In the genomic region with DNA sequence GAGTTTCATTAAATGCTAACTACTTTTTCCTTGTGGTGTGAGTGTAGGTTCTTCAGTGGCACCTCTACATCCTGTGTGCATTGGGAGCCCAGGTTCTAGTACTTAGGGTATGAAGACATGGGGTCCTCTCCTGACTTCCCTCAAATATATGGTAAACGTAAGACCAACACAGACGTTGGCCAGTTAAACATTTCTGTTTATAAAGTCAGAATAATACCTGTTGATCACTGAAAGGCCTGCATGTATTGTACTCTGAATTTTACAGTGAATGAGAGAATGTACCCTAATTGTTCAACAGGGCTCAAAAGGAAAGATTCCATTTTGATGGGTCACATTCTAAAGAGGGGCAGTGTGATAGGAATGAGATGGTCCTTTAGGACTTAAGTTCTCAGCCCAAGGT, we compare ENCODE assay signal across 13 cellular contexts. TPM values are rescaled to one million over a fixed set of nuclear protein-coding genes. Genes with fewer than 3 reads are reported as not detected.
DNase-seq lines count a peak whose midpoint lies in the region; ATAC-seq, FAIRE-seq and TF ChIP-seq lines count a peak whose summit lies in the region.
"Had no signal": no experiment of that assay in that cellular context is flagged by ENCODE, and none has a peak within 500 bp of the region (broad histone marks: within the 10 kb centered on the region; RNA-seq: fewer than 3 reads in every experiment).

No MANE protein-coding gene starts in this region.

- peaks cover 22% of the 10 kb centered on the region; the same call in 1 of the 2 replicates for H3F3A ChIP-seq in OCI-LY1 (ENCODE audit: insufficient read depth, low read length)

- in situ Hi-C loops in HepG2 (cut with HindIII; ENCODE audit: extremely low pct_ligation_motif_present, low pct_unique_long_range_greater_than_20kb) = loop anchor here (25.0 kb wide), 1 partner anchor 276 kb away; a partner anchor contains a TSS
- in situ Hi-C loops in GM12878 (cut with MboI) = no loop called here

- H3K9ac ChIP-seq in HepG2 (ENCODE audit: insufficient read depth, low read depth, low read length) (no peak overlapping the region), OCI-LY1 (ENCODE audit: low read length) (no peak overlapping the region; the same call in 1 of the 2 replicates), GM12878 (ENCODE audit: control insufficient read depth, insufficient read depth, low read length) (peak overlapping the region; percentile 100; the same call in 1 of the 2 replicates)

- TF ChIP-seq POLR2A in HepG2 (IDR thresholded peaks at IDR 0.05; ENCODE audit: insufficient read depth in 1 of 2, low read depth in 2 of 2, low read length in 2 of 2) (no peak; a peak in 1 of 4 replicates), right lobe of liver (IDR thresholded peaks at IDR 0.05) (no peak), GM12878 (IDR thresholded peaks at IDR 0.05; ENCODE audit: low read depth, low read length) (no peak)

- no TSS peak for BruUV-seq in HepG2 (replicated peaks; lab: Mats Ljungman, UMichigan)
- BruUV-seq in GM12878 (replicated peaks; lab: Mats Ljungman, UMichigan) = no TSS peak

- CTCF ChIA-PET in HepG2 (lab: Yijun Ruan, JAX; ENCODE audit: low intra/inter-chr PET ratio, low total read pairs) (no interaction called here), GM12878 (lab: Yijun Ruan, JAX) (interaction anchor here (1.6 kb wide), 1 partner anchor 273 kb away, joined by 7 read pairs; no protein-coding TSS in a partner anchor)

- H2AFZ ChIP-seq in HepG2 (ENCODE audit: low read length) (no peak overlapping the region), OCI-LY1 (ENCODE audit: low read length) (no peak overlapping the region), GM12878 (ENCODE audit: control insufficient read depth, low read depth, low read length) (no peak overlapping the region)

- SMC1A ChIA-PET in GM12878 (lab: Charles Lee; ENCODE audit: uncharacterized antibody, unreplicated experiment) = no interaction called here

- no peak for TF ChIP-seq EP300 in HepG2 (IDR thresholded peaks at IDR 0.05; ENCODE audit: low read depth in 2 of 2, low read length in 2 of 2)
- no peak for TF ChIP-seq EP300 in HepG2 (CRISPR knock-in tag; IDR thresholded peaks at IDR 0.05; ENCODE audit: borderline replicate concordance)
- no peak for TF ChIP-seq EP300 in GM12878 (IDR thresholded peaks at IDR 0.05; ENCODE audit: borderline replicate concordance in 1 of 2, control insufficient read depth in 1 of 2, low read depth in 2 of 2, low read length in 2 of 2)

- no peak overlapping the region for H3K4me3 ChIP-seq in HepG2 (replicated peaks in 1 of 3; ENCODE audit: insufficient read depth in 1 of 3, low read depth in 2 of 3, low read length in 3 of 3)
- H3K4me3 ChIP-seq in right lobe of liver = no peak overlapping the region
- H3K4me3 ChIP-seq in OCI-LY1 (ENCODE audit: low read depth, low read length, poor library complexity, severe bottlenecking) = no peak overlapping the region
- peak overlapping the region; percentile 88 for H3K4me3 ChIP-seq in GM12878
- no peak overlapping the region for H3K4me3 ChIP-seq in effector memory CD4-positive, alpha-beta T cell (ENCODE audit: insufficient read depth, low read depth, low read length, poor library complexity, severe bottlenecking)
- H3K4me3 ChIP-seq: vagina had no signal

- H3K4me1 ChIP-seq in HepG2 (ENCODE audit: insufficient read depth, low read length) = peaks cover 69% of the 10 kb centered on the region
- peaks cover 0 to 35% (median 16%) of the 10 kb centered on the region in 4 donors for H3K4me1 ChIP-seq in right lobe of liver
- H3K4me1 ChIP-seq in OCI-LY1 (ENCODE audit: insufficient read depth, low read length, severe bottlenecking) = peaks cover 65% of the 10 kb centered on the region
- H3K4me1 ChIP-seq in GM12878 (ENCODE audit: control insufficient read depth, insufficient read depth, low read length) = peaks cover 31% of the 10 kb centered on the region
- H3K4me1 ChIP-seq in effector memory CD4-positive, alpha-beta T cell (ENCODE audit: control insufficient read depth, insufficient read depth, low read length, poor library complexity, severe bottlenecking) = peaks cover 29% of the 10 kb centered on the region
- H3K4me1 ChIP-seq: BE2C had no signal

- RAD21 ChIA-PET in GM12878 (lab: Charles Lee; ENCODE audit: unreplicated experiment) = no interaction called here

- peaks cover 37% of the 10 kb centered on the region for H3K79me2 ChIP-seq in HepG2 (ENCODE audit: insufficient read depth, low read length)
- peaks cover 17% of the 10 kb centered on the region for H3K79me2 ChIP-seq in OCI-LY1 (ENCODE audit: insufficient read depth, low read length)
- H3K79me2 ChIP-seq in GM12878 (ENCODE audit: control insufficient read depth, insufficient read depth, low read length) = peaks cover 69% of the 10 kb centered on the region

- H3K4me1 Mint-ChIP-seq in type B pancreatic cell (ENCODE audit: unreplicated experiment) = peaks cover 41% of the 10 kb centered on the region

- no peak for TF ChIP-seq RAD21 in HepG2 (CRISPR knock-in tag; IDR thresholded peaks at IDR 0.05)
- no peak for TF ChIP-seq RAD21 in GM12878 (IDR thresholded peaks at IDR 0.05; ENCODE audit: insufficient read depth, low read depth, low read length)

- H3K27me3 ChIP-seq in HepG2 (ENCODE audit: control insufficient read depth in 1 of 2, insufficient read depth in 2 of 2, low read length in 2 of 2) (peaks cover 0 to 7% of the 10 kb centered on the region in 2 experiments; a peak in 1 of 5 replicates), right lobe of liver (no peaks in the 10 kb centered on the region), OCI-LY1 (ENCODE audit: insufficient read depth, low read length) (no peaks in the 10 kb centered on the region), GM12878 (replicated peaks in 1 of 2; ENCODE audit: control insufficient read depth in 2 of 2, insufficient read depth in 2 of 2, low read length in 1 of 2) (no peaks in the 10 kb centered on the region)
- H3K27me3 ChIP-seq in effector memory CD4-positive, alpha-beta T cell (replicated peaks; ENCODE audit: control insufficient read depth, insufficient read depth, low read length, poor library complexity, severe bottlenecking) = no peaks in the 10 kb centered on the region
- H3K27me3 ChIP-seq: BE2C, vagina had no signal

- no peak for ATAC-seq in HepG2
- ATAC-seq in right lobe of liver = no peak
- no peak for ATAC-seq in GM12878

- whole genome bisulfite sequencing in HepG2 (ENCODE audit: low lambda C conversion rate) = 82% methylated on average over 2 of the region's 2 CpGs
- 69% methylated on average over 2 of the region's 2 CpGs for WGBS in right lobe of liver (ENCODE audit: insufficient coverage, low coverage, low lambda C conversion rate, missing lambda C conversion rate)
- 67% methylated on average over 2 of the region's 2 CpGs for WGBS in GM12878 (ENCODE audit: insufficient coverage, insufficient replicate concordance, low lambda C conversion rate, missing lambda C conversion rate)

- no peak for TF ChIP-seq CTCF in HepG2 (CRISPR knock-in tag; IDR thresholded peaks at IDR 0.05)
- no peak for TF ChIP-seq CTCF in right lobe of liver (IDR thresholded peaks at IDR 0.05)
- no peak for TF ChIP-seq CTCF in OCI-LY1 (IDR thresholded peaks at IDR 0.05; ENCODE audit: low read length)
- no peak for TF ChIP-seq CTCF in GM12878 (IDR thresholded peaks at IDR 0.05 in 2 of 3, conservative IDR thresholded peaks at IDR 0.05 in 1 of 3; ENCODE audit: control insufficient read depth in 2 of 3, extremely low read depth in 1 of 3, insufficient read depth in 1 of 3, low read depth in 3 of 3, low read length in 3 of 3)
- TF ChIP-seq CTCF in type B pancreatic cell (conservative IDR thresholded peaks at IDR 0.05) = no peak

- peaks cover 1% of the 10 kb centered on the region for H3K9me3 Mint-ChIP-seq in type B pancreatic cell

- H3K4me2 ChIP-seq in HepG2 (ENCODE audit: low read depth, low read length) (no peak overlapping the region), OCI-LY1 (ENCODE audit: low read length) (peak overlapping the region; percentile 91; the same call in 1 of the 2 replicates), GM12878 (ENCODE audit: control insufficient read depth, insufficient read depth) (peak overlapping the region; percentile 81)

- peaks cover 8 to 23% of the 10 kb centered on the region in 2 experiments for H3K36me3 ChIP-seq in HepG2 (replicated peaks in 1 of 2; ENCODE audit: control insufficient read depth in 1 of 2, insufficient read depth in 2 of 2, low read length in 2 of 2)
- H3K36me3 ChIP-seq in right lobe of liver = peaks cover 0 to 25% (median 14%) of the 10 kb centered on the region in 4 donors
- H3K36me3 ChIP-seq in OCI-LY1 (ENCODE audit: insufficient read depth, low read length) = peaks cover 52% of the 10 kb centered on the region
- peaks cover 8 to 23% of the 10 kb centered on the region in 2 experiments for H3K36me3 ChIP-seq in GM12878 (ENCODE audit: control insufficient read depth in 2 of 2, insufficient read depth in 2 of 2, low read length in 1 of 2)
- peaks cover 24% of the 10 kb centered on the region for H3K36me3 ChIP-seq in effector memory CD4-positive, alpha-beta T cell (ENCODE audit: control insufficient read depth, insufficient read depth, low read length)

- H3K9me2 ChIP-seq in OCI-LY1 (ENCODE audit: low read depth, low read length) = no peaks in the 10 kb centered on the region

- POLR2A ChIA-PET in HepG2 (lab: Yijun Ruan, JAX) = interaction anchor here (1.2 kb wide), 1 partner anchor 125 kb away, joined by 3 read pairs; a partner anchor contains a TSS
- POLR2A ChIA-PET in GM12878 (lab: Charles Lee) = no interaction called here

- H3K4me3 Mint-ChIP-seq in type B pancreatic cell = peak overlapping the region; percentile 92

- H3K27me3 Mint-ChIP-seq in type B pancreatic cell = no peaks in the 10 kb centered on the region

- peak overlapping the region; percentile 96 for H3K27ac Mint-ChIP-seq in type B pancreatic cell

- H3K27ac ChIP-seq in HepG2 (ENCODE audit: extremely low read length, insufficient read depth, low read length) (peak overlapping the region; percentile 97), right lobe of liver (no peak overlapping the region), OCI-LY1 (ENCODE audit: low read depth, low read length, poor library complexity, severe bottlenecking) (peak overlapping the region; percentile 99), GM12878 (ENCODE audit: control insufficient read depth, insufficient read depth) (peak overlapping the region; percentile 40)
- H3K27ac ChIP-seq in effector memory CD4-positive, alpha-beta T cell (ENCODE audit: insufficient read depth, low read length, poor library complexity, severe bottlenecking) = no peak overlapping the region
- H3K27ac ChIP-seq: vagina had no signal

- intact Hi-C loops in HepG2 (cut with micrococcal nuclease; ENCODE audit: unreplicated experiment) (loop anchor here (5.0 kb wide), 1 partner anchor 276 kb away; a partner anchor contains a TSS), right lobe of liver (cut with DNase I) (loop anchor here in 1 of 2 donors (10.0 kb wide), 1 partner anchor 129 kb away; a partner anchor contains a TSS), GM12878 (cut with micrococcal nuclease; ENCODE audit: unreplicated experiment) (loop anchor here (5.0 to 10.0 kb wide), 3 partner anchors 151 to 381 kb away; a partner anchor contains a TSS), cardiac septum (cut with DNase I) (loop anchor here (5.0 kb wide), 3 partner anchors 81 to 276 kb away; a partner anchor contains a TSS)

- H3K9me3 ChIP-seq in HepG2 (ENCODE audit: low read length) (no peaks in the 10 kb centered on the region), right lobe of liver (no peaks in the 10 kb centered on the region), OCI-LY1 (ENCODE audit: low read length) (no peaks in the 10 kb centered on the region), GM12878 (replicated peaks; ENCODE audit: control insufficient read depth, insufficient read depth, low read length) (no peaks in the 10 kb centered on the region)
- no peaks in the 10 kb centered on the region for H3K9me3 ChIP-seq in effector memory CD4-positive, alpha-beta T cell (ENCODE audit: control insufficient read depth, low read length)
- H3K9me3 ChIP-seq: BE2C, vagina had no signal

- FAIRE-seq in HepG2 (lab: Jason Lieb, UNC) (no peak), GM12878 (lab: Jason Lieb, UNC) (no peak)

- peaks cover 35% of the 10 kb centered on the region for H3K36me3 Mint-ChIP-seq in type B pancreatic cell

- no peak for DNase-seq in HepG2 (ENCODE audit: low spot score)
- no peak for DNase-seq in right lobe of liver
- no peak for DNase-seq in GM12878 (ENCODE audit: low read depth, low spot score)
- DNase-seq in type B pancreatic cell (ENCODE audit: extremely low spot score, unreplicated experiment) = no peak
- no peak for DNase-seq in cardiac septum (ENCODE audit: low spot score)
- DNase-seq in NCI-H1417 treated with DMSO at 0.1 percent for 48 hours (lab: John Stamatoyannopoulos, UW) = no peak
- DNase-seq in effector memory CD4-positive, alpha-beta T cell = no peak
- DNase-seq: BE2C; central memory CD4-positive, alpha-beta T cell; NCI-H1436 treated with DMSO at 0.1 percent for 48 hours; NCI-H748 treated with DMSO at 0.1 percent for 48 hours had no signal

- H4K20me1 ChIP-seq in HepG2 (ENCODE audit: insufficient read depth, low read length) (peaks cover 26% of the 10 kb centered on the region), OCI-LY1 (ENCODE audit: insufficient read depth, low read length) (no peaks in the 10 kb centered on the region), GM12878 (ENCODE audit: control insufficient read depth, insufficient read depth) (peaks cover 5% of the 10 kb centered on the region; the same call in 1 of the 2 replicates)

RNA-seq across cellular contexts. Expression of a gene that starts 3.2 kb away (rescaled TPM):
- 2,153 and 2,707 TPM in 2 replicates for total RNA-seq in HepG2 (2016; rRNA removed; fragmentation: Illumina TruSeq; extraction: Trizol)
- total RNA-seq in HepG2 (2016; cell fraction: cytosol; rRNA removed; fragmentation: Illumina TruSeq; extraction: Trizol; ENCODE audit: low read depth) = 3,399 and 3,946 TPM in 2 replicates
- total RNA-seq in HepG2 (2016; cell fraction: insoluble cytoplasmic fraction; rRNA removed; fragmentation: Illumina TruSeq; extraction: Trizol) = 2,233 and 2,738 TPM in 2 replicates
- 4,869 and 5,089 TPM in 2 replicates for total RNA-seq in HepG2 (2016; cell fraction: membrane; rRNA removed; fragmentation: Illumina TruSeq; extraction: Trizol)
- total RNA-seq in HepG2 (2016; cell fraction: nucleus; rRNA removed; fragmentation: Illumina TruSeq; extraction: Trizol) = 939 and 964 TPM in 2 replicates
- polyA plus RNA-seq in HepG2 (2011; rRNA removed) = 1,417 and 1,531 TPM in 2 replicates
- 1,474 and 2,087 TPM in 2 replicates for polyA plus RNA-seq in HepG2 (2011; cell fraction: cytosol; rRNA removed)
- 305 and 370 TPM in 2 replicates for polyA plus RNA-seq in HepG2 (2011; cell fraction: nucleus; rRNA removed)
- 1,992 and 2,004 TPM in 2 replicates for polyA plus RNA-seq in HepG2 (2012)
- polyA plus RNA-seq in HepG2 (2016; cell fraction: cytosol; fragmentation: Illumina TruSeq; extraction: Trizol; ENCODE audit: low read depth) = 4,970 and 5,082 TPM in 2 replicates
- polyA plus RNA-seq in HepG2 (2016; cell fraction: insoluble cytoplasmic fraction; fragmentation: Illumina TruSeq; extraction: Trizol; ENCODE audit: low read depth) = 3,334 and 3,710 TPM in 2 replicates
- polyA plus RNA-seq in HepG2 (2016; cell fraction: membrane; fragmentation: Illumina TruSeq; extraction: Trizol; ENCODE audit: low read depth) = 5,948 and 6,204 TPM in 2 replicates
- polyA plus RNA-seq in HepG2 (2016; cell fraction: nucleus; fragmentation: Illumina TruSeq; extraction: Trizol; ENCODE audit: insufficient read depth, low read depth) = 1,777 and 1,903 TPM in 2 replicates
- polyA minus RNA-seq in HepG2 (2011; rRNA and poly(A)+ RNA removed; ENCODE audit: low replicate concordance) = 284 and 635 TPM in 2 replicates
- 320 and 336 TPM in 2 replicates for polyA minus RNA-seq in HepG2 (2011; cell fraction: cytosol; rRNA and poly(A)+ RNA removed)
- 339 and 420 TPM in 2 replicates for polyA minus RNA-seq in HepG2 (2011; cell fraction: nucleus; rRNA and poly(A)+ RNA removed)
- 100 to 1,000 TPM; 187 to 394 (median 327) TPM for total RNA-seq in right lobe of liver
- 380 and 397 TPM in 2 replicates for total RNA-seq in GM12878 (2013; cell fraction: nucleolus; rRNA removed)
- total RNA-seq in GM12878 (2014; rRNA removed) = 1,902 and 2,006 TPM in 2 replicates
- total RNA-seq in GM12878 (2014; rRNA removed; fragmentation: Illumina TruSeq; extraction: Trizol) = 2,938 and 2,966 TPM in 2 replicates
- total RNA-seq in GM12878 (2021) = 1,300 and 1,372 TPM in 2 replicates
- polyA plus RNA-seq in GM12878 (2011; ENCODE audit: low read depth) = 99,782 TPM
- 1,334 and 1,354 TPM in 2 replicates for polyA plus RNA-seq in GM12878 (2011; rRNA removed)
- 1,227 and 1,765 TPM in 2 replicates for polyA plus RNA-seq in GM12878 (2011; cell fraction: cytosol; rRNA removed)
- 371 and 419 TPM in 2 replicates for polyA plus RNA-seq in GM12878 (2011; cell fraction: nucleus; rRNA removed)
- polyA plus RNA-seq in GM12878 (2012) = 2,495 and 3,740 TPM in 2 replicates
- 2,568 and 4,776 TPM in 2 replicates for polyA plus RNA-seq in GM12878 (2014; fragmentation: Illumina TruSeq; extraction: Trizol)
- 1,000 to 10,000 TPM in 1 of 2 experiments, 100 to 1,000 TPM in 1; 978 to 2,052 TPM for polyA plus RNA-seq in GM12878 (2014; fragmentation: Nextera tagmentation; extraction: Ambion mirVana)
- polyA plus RNA-seq in GM12878 (2014; rRNA removed) = 3,433 and 3,548 TPM in 2 replicates
- 1,000 to 10,000 TPM; 1,900 to 1,912 TPM for polyA plus RNA-seq in GM12878 (2016; fragmentation: Nextera tagmentation; extraction: Ambion mirVana)
- 619 and 701 TPM in 2 replicates for polyA minus RNA-seq in GM12878 (2011; rRNA and poly(A)+ RNA removed)
- polyA minus RNA-seq in GM12878 (2011; cell fraction: cytosol; rRNA and poly(A)+ RNA removed) = 306 and 309 TPM in 2 replicates
- 252 and 339 TPM in 2 replicates for polyA minus RNA-seq in GM12878 (2011; cell fraction: nucleus; rRNA and poly(A)+ RNA removed)
- total RNA-seq in type B pancreatic cell (ENCODE audit: low replicate concordance) = 877 and 979 TPM in 2 replicates
- total RNA-seq in cardiac septum = 462 TPM

RNA-seq across cellular contexts. Expression of a gene that starts 3.4 kb away (rescaled TPM):
- total RNA-seq in HepG2 (2016; rRNA removed; fragmentation: Illumina TruSeq; extraction: Trizol) = 4.9 and 5.6 TPM in 2 replicates
- total RNA-seq in HepG2 (2016; cell fraction: cytosol; rRNA removed; fragmentation: Illumina TruSeq; extraction: Trizol; ENCODE audit: low read depth) = 1.4 and 2.4 TPM in 2 replicates
- total RNA-seq in HepG2 (2016; cell fraction: insoluble cytoplasmic fraction; rRNA removed; fragmentation: Illumina TruSeq; extraction: Trizol) = 4.9 and 5.0 TPM in 2 replicates
- total RNA-seq in HepG2 (2016; cell fraction: membrane; rRNA removed; fragmentation: Illumina TruSeq; extraction: Trizol) = 1.9 and 2.3 TPM in 2 replicates
- total RNA-seq in HepG2 (2016; cell fraction: nucleus; rRNA removed; fragmentation: Illumina TruSeq; extraction: Trizol) = 19.3 and 22.0 TPM in 2 replicates
- polyA plus RNA-seq in HepG2 (2011; rRNA removed) = 6.1 and 7.6 TPM in 2 replicates
- 1.7 and 1.8 TPM in 2 replicates for polyA plus RNA-seq in HepG2 (2011; cell fraction: cytosol; rRNA removed)
- polyA plus RNA-seq in HepG2 (2011; cell fraction: nucleus; rRNA removed) = 24.5 and 26.0 TPM in 2 replicates
- polyA plus RNA-seq in HepG2 (2012) = 5.0 and 5.3 TPM in 2 replicates
- polyA plus RNA-seq in HepG2 (2016; cell fraction: cytosol; fragmentation: Illumina TruSeq; extraction: Trizol; ENCODE audit: low read depth) = 0.43 and 0.66 TPM in 2 replicates
- polyA plus RNA-seq in HepG2 (2016; cell fraction: insoluble cytoplasmic fraction; fragmentation: Illumina TruSeq; extraction: Trizol; ENCODE audit: low read depth) = 2.1 and 3.1 TPM in 2 replicates
- 1.2 and 1.3 TPM in 2 replicates for polyA plus RNA-seq in HepG2 (2016; cell fraction: membrane; fragmentation: Illumina TruSeq; extraction: Trizol; ENCODE audit: low read depth)
- polyA plus RNA-seq in HepG2 (2016; cell fraction: nucleus; fragmentation: Illumina TruSeq; extraction: Trizol; ENCODE audit: insufficient read depth, low read depth) = 18.3 and 20.6 TPM in 2 replicates
- polyA minus RNA-seq in HepG2 (2011; rRNA and poly(A)+ RNA removed; ENCODE audit: low replicate concordance) = 6.2 and 10.3 TPM in 2 replicates
- 1.2 and 2.4 TPM in 2 replicates for polyA minus RNA-seq in HepG2 (2011; cell fraction: cytosol; rRNA and poly(A)+ RNA removed)
- polyA minus RNA-seq in HepG2 (2011; cell fraction: nucleus; rRNA and poly(A)+ RNA removed) = 26.0 and 33.4 TPM in 2 replicates
- 10 to 100 TPM in 2 of 6 experiments, 1 to 10 TPM in 4; 4.0 to 16.4 (median 6.9) TPM for total RNA-seq in right lobe of liver
- total RNA-seq in GM12878 (2013; cell fraction: nucleolus; rRNA removed) = 127 and 135 TPM in 2 replicates
- total RNA-seq in GM12878 (2014; rRNA removed) = 7.1 and 7.4 TPM in 2 replicates
- total RNA-seq in GM12878 (2014; rRNA removed; fragmentation: Illumina TruSeq; extraction: Trizol) = 7.8 and 8.4 TPM in 2 replicates
- 11.8 and 13.0 TPM in 2 replicates for total RNA-seq in GM12878 (2021)
- 6.9 TPM for polyA plus RNA-seq in GM12878 (2011; ENCODE audit: low read depth)
- 14.0 and 18.2 TPM in 2 replicates for polyA plus RNA-seq in GM12878 (2011; rRNA removed)
- polyA plus RNA-seq in GM12878 (2011; cell fraction: cytosol; rRNA removed) = 7.1 and 9.6 TPM in 2 replicates
- 62.8 and 75.2 TPM in 2 replicates for polyA plus RNA-seq in GM12878 (2011; cell fraction: nucleus; rRNA removed)
- polyA plus RNA-seq in GM12878 (2012) = 9.5 and 11.0 TPM in 2 replicates
- polyA plus RNA-seq in GM12878 (2014; fragmentation: Illumina TruSeq; extraction: Trizol) = 14.5 and 19.0 TPM in 2 replicates
- polyA plus RNA-seq in GM12878 (2014; fragmentation: Nextera tagmentation; extraction: Ambion mirVana) = 1 to 10 TPM; 1.7 to 2.4 TPM
- polyA plus RNA-seq in GM12878 (2014; rRNA removed) = 12.7 and 14.0 TPM in 2 replicates
- polyA plus RNA-seq in GM12878 (2016; fragmentation: Nextera tagmentation; extraction: Ambion mirVana) = 1 to 10 TPM; 2.8 to 3.9 TPM
- polyA minus RNA-seq in GM12878 (2011; rRNA and poly(A)+ RNA removed) = 23.8 and 39.4 TPM in 2 replicates
- polyA minus RNA-seq in GM12878 (2011; cell fraction: cytosol; rRNA and poly(A)+ RNA removed) = 2.7 TPM in 2 replicates
- 37.7 and 45.6 TPM in 2 replicates for polyA minus RNA-seq in GM12878 (2011; cell fraction: nucleus; rRNA and poly(A)+ RNA removed)
- total RNA-seq in type B pancreatic cell (ENCODE audit: low replicate concordance) = 5.9 and 8.5 TPM in 2 replicates
- total RNA-seq in cardiac septum = 3.0 TPM

Comparison
In these comparisons a context has a peak if more than half of its experiments do, and no peak if none do; other contexts are left out.
1. H3K27ac ChIP-seq: peak in HepG2 (single experiment), OCI-LY1 (single experiment) and GM12878 (single experiment); none in right lobe of liver (0 of 3) and effector memory CD4-positive, alpha-beta T cell (single experiment).